10 cellular contexts compared by ENCODE assay signal in the genomic region with DNA sequence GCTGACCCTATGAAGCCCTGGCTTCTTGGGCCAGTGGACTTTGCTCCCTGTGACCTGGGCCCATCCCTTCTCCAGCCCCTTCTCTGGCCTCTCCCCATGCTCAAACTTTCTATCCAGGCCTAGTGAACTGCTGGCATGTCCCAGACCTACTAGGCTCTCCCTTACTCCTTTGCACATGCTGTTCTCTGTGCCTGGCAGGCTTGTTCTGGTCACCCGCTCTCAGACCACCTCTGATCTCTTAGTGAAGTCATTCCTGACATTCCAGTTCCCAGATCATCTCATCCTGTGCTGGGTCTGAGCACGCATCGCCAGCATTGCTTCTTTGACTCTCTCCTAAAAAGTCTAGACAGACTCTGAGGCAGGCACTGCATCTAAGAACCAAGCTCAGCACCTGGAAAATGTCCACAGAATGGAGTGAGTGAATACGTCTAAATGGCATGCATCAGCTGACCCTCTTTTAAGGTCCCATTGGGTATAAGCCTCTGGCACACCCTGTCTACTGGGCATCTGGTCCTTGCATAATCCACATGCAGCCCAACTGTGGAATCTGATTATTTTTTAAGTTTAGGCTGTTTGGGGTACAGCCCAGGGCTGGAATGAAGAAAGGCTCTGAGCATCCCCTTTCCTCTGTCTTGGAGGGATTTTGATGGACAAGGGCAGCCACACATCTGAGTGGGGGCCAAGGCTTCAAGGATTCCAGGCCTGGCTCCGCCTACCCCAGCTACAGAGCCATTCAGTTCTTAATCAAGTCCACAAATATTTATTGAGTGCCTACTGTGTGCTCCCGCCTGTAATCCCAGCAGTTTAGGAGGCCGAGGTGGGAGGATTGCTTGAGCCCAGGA.
DNase-seq lines count a peak whose midpoint lies in the region; ATAC-seq and TF ChIP-seq lines count a peak whose summit lies in the region.
"Had no signal": no experiment of that assay in that cellular context is flagged by ENCODE, and none has a peak within 500 bp of the region (broad histone marks: within the 10 kb centered on the region; RNA-seq: fewer than 3 reads in every experiment).

No MANE protein-coding gene starts in this region.

- H3K36me3 Mint-ChIP-seq in T-helper 2 cell treated with Interferon-gamma antibody and Interleukin-4, amounts not matched to agents 5 μg/mL and 100 μg/mL, for 36 hours (ENCODE audit: low read depth): no peaks in the 10 kb centered on the region
- H3K36me3 Mint-ChIP-seq: naive thymus-derived CD8-positive, alpha-beta T cell had no signal

- no peak for TF ChIP-seq POLR2A in suprapubic skin (IDR thresholded peaks at IDR 0.05)

- no peak overlapping the region for H3K4me3 Mint-ChIP-seq in T-helper 2 cell treated with Interferon-gamma antibody and Interleukin-4, amounts not matched to agents 5 μg/mL and 100 μg/mL, for 36 hours
- H3K4me3 Mint-ChIP-seq: activated CD4-positive, alpha-beta T cell treated with anti-CD3 and anti-CD28 coated beads for 36 hours; naive thymus-derived CD8-positive, alpha-beta T cell had no signal

- H3K27me3 ChIP-seq in duodenal mucosa (ENCODE audit: control insufficient read depth in 1 of 2, insufficient read depth in 2 of 2, low read length in 2 of 2) (no peaks in the 10 kb centered on the region), liver (ENCODE audit: control insufficient read depth in 4 of 4, insufficient read depth in 4 of 4, low read length in 3 of 4) (no peaks in the 10 kb centered on the region), suprapubic skin (no peaks in the 10 kb centered on the region)

- peak overlapping the region; percentile 84 for H3K27ac ChIP-seq in duodenal mucosa (ENCODE audit: low read depth, low read length)
- H3K27ac ChIP-seq in liver (ENCODE audit: low read depth in 1 of 2, low read length in 2 of 2): peak overlapping the region; percentile 92 to 97
- H3K27ac ChIP-seq in suprapubic skin: peak overlapping the region; percentile 92

- WGBS in liver: 91% methylated on average over 7 of the region's 7 CpGs
- WGBS in suprapubic skin: 57% methylated on average over 7 of the region's 7 CpGs

- no peak overlapping the region for H3K9ac ChIP-seq in duodenal mucosa (ENCODE audit: low read depth in 1 of 2, low read length in 2 of 2)
- H3K9ac ChIP-seq in liver (ENCODE audit: low read depth in 1 of 2, low read length in 2 of 2): no peak overlapping the region

- H3K9me3 ChIP-seq in duodenal mucosa (ENCODE audit: control insufficient read depth in 1 of 2, low read length in 2 of 2) (no peaks in the 10 kb centered on the region), liver (ENCODE audit: control insufficient read depth in 4 of 4, low read length in 3 of 4) (no peaks in the 10 kb centered on the region), suprapubic skin (no peaks in the 10 kb centered on the region)

- H3K36me3 ChIP-seq in duodenal mucosa (ENCODE audit: control insufficient read depth in 1 of 2, insufficient read depth in 2 of 2, low read length in 2 of 2) (no peaks in the 10 kb centered on the region), liver (ENCODE audit: control insufficient read depth in 4 of 4, insufficient read depth in 3 of 4, low read depth in 1 of 4, low read length in 3 of 4) (no peaks in the 10 kb centered on the region), suprapubic skin (no peaks in the 10 kb centered on the region)

- peaks cover 3% of the 10 kb centered on the region for H3K27me3 Mint-ChIP-seq in T-helper 2 cell treated with Interferon-gamma antibody and Interleukin-4, amounts not matched to agents 5 μg/mL and 100 μg/mL, for 36 hours (ENCODE audit: low read depth)

- H3K4me3 ChIP-seq in duodenal mucosa (ENCODE audit: low read depth in 1 of 2, low read length in 2 of 2): no peak overlapping the region
- no peak overlapping the region for H3K4me3 ChIP-seq in liver (ENCODE audit: low read depth in 1 of 3, low read length in 3 of 3)
- no peak overlapping the region for H3K4me3 ChIP-seq in suprapubic skin

- H3K4me1 Mint-ChIP-seq in T-helper 2 cell treated with Interferon-gamma antibody and Interleukin-4, amounts not matched to agents 5 μg/mL and 100 μg/mL, for 36 hours (ENCODE audit: low read depth): no peaks in the 10 kb centered on the region
- H3K4me1 Mint-ChIP-seq: activated CD4-positive, alpha-beta T cell treated with anti-CD3 and anti-CD28 coated beads for 36 hours; naive thymus-derived CD8-positive, alpha-beta T cell had no signal

- TF ChIP-seq EP300 in suprapubic skin (IDR thresholded peaks at IDR 0.05): peak; percentile 70

- H3K4me1 ChIP-seq in duodenal mucosa (ENCODE audit: control insufficient read depth in 1 of 2, insufficient read depth in 2 of 2, low read length in 2 of 2) (peaks cover 54 to 65% of the 10 kb centered on the region in 2 donors), liver (ENCODE audit: control insufficient read depth in 4 of 4, insufficient read depth in 4 of 4, low read length in 3 of 4) (peaks cover 27 to 43% (median 33%) of the 10 kb centered on the region in 4 donors), suprapubic skin (peaks cover 80% of the 10 kb centered on the region)

- TF ChIP-seq CTCF in liver (IDR thresholded peaks at IDR 0.05; ENCODE audit: low read depth, low read length, missing input control) (no peak), suprapubic skin (IDR thresholded peaks at IDR 0.05) (no peak)

- no peak for TF ChIP-seq RAD21 in liver (IDR thresholded peaks at IDR 0.05)

- H3K9me3 Mint-ChIP-seq in T-helper 2 cell treated with Interferon-gamma antibody and Interleukin-4, amounts not matched to agents 5 μg/mL and 100 μg/mL, for 36 hours: no peaks in the 10 kb centered on the region
- H3K9me3 Mint-ChIP-seq: naive thymus-derived CD8-positive, alpha-beta T cell had no signal

- no peak for ATAC-seq in HG02678 (IDR thresholded peaks at IDR 0.05; ENCODE audit: unreplicated experiment)
- ATAC-seq: activated CD4-positive, alpha-beta T cell treated with anti-CD3 and anti-CD28 coated beads for 36 hours; naive thymus-derived CD8-positive, alpha-beta T cell had no signal

- no peak overlapping the region for H3K27ac Mint-ChIP-seq in T-helper 2 cell treated with Interferon-gamma antibody and Interleukin-4, amounts not matched to agents 5 μg/mL and 100 μg/mL, for 36 hours
- H3K27ac Mint-ChIP-seq: activated CD4-positive, alpha-beta T cell treated with anti-CD3 and anti-CD28 coated beads for 36 hours had no signal

- peak; percentile 89 for DNase-seq in LHCN-M2 (ENCODE audit: low read depth)
- DNase-seq in suprapubic skin (ENCODE audit: low spot score in 2 of 2): no peak
- DNase-seq in T-helper 2 cell treated with Interferon-gamma antibody and Interleukin-4, amounts not matched to agents 5 μg/mL and 100 μg/mL, for 36 hours (ENCODE audit: low spot score): no peak
- DNase-seq in activated T-cell treated with anti-CD3 and anti-CD28 coated beads, Interleukin-2, amount 50 U/mL, for 1 hour: no peak
- DNase-seq in middle frontal gyrus (ENCODE audit: extremely low spot score, low spot score): no peak
- DNase-seq: activated CD4-positive, alpha-beta T cell treated with anti-CD3 and anti-CD28 coated beads for 36 hours had no signal

TF ChIP-seq in liver, 16 proteins besides CTCF, POLR2A, EP300 and RAD21:
- no peak for TF ChIP-seq YY1 (IDR thresholded peaks at IDR 0.05)
- TF ChIP-seq, protein P1, sequence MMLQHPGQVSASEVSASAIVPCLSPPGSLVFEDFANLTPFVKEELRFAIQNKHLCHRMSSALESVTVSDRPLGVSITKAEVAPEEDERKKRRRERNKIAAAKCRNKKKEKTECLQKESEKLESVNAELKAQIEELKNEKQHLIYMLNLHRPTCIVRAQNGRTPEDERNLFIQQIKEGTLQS (IDR thresholded peaks at IDR 0.05): no peak
- TF ChIP-seq NR2F2 (IDR thresholded peaks at IDR 0.05): peak; percentile 41
- TF ChIP-seq RXRA (IDR thresholded peaks at IDR 0.05): no peak
